Comparison of ENCODE assay signal across 8 cellular contexts in genomic region chr19:39792999-39793546, GRCh38.
DNase-seq lines count a peak whose midpoint lies in the region; ATAC-seq and TF ChIP-seq lines count a peak whose summit lies in the region.

No MANE protein-coding gene starts in this region.

- peak; percentile 77 for ATAC-seq in HG03135 (IDR thresholded peaks at IDR 0.05; ENCODE audit: unreplicated experiment)
- ATAC-seq in HG03095 (IDR thresholded peaks at IDR 0.05; ENCODE audit: unreplicated experiment): no peak

- peak; percentile 99 for TF ChIP-seq CTCF in choroid plexus epithelial cell (conservative IDR thresholded peaks at IDR 0.05; ENCODE audit: low read depth, low read length)

- DNase-seq in GDM1 (lab: John Stamatoyannopoulos, UW): peak; percentile 22
- DNase-seq in NCI-H446 treated with DMSO at 0.1 percent for 48 hours (lab: John Stamatoyannopoulos, UW): peak; percentile 47
- peak; percentile 67 to 68 for DNase-seq in activated CD4-positive, alpha-beta T cell treated with anti-CD3 and anti-CD28 coated beads for 4 hours
- peak; percentile 85 for DNase-seq in choroid plexus epithelial cell (ENCODE audit: low read depth)
- DNase-seq in kidney tubule cell (ENCODE audit: low spot score): peak; percentile 65
- peak; percentile 41 to 68 for DNase-seq in stimulated activated CD4-positive, alpha-beta T cell treated with anti-CD3 and anti-CD28 coated beads, Interleukin-15, amount 100 ng/mL, for 48 hours (ENCODE audit: low read depth in 2 of 2)

- H3K4me3 ChIP-seq in choroid plexus epithelial cell (ENCODE audit: low read depth, low read length): peak overlapping the region; percentile 64

Comparison
In these comparisons a context has a peak if more than half of its experiments do, and no peak if none do; other contexts are left out.
1. DNase-seq: peak in every context shown above with its lines; median percentile 85 in choroid plexus epithelial cell; 68 in activated CD4-positive, alpha-beta T cell treated with anti-CD3 and anti-CD28 coated beads for 4 hours; 65 in kidney tubule cell; 54 in stimulated activated CD4-positive, alpha-beta T cell treated with anti-CD3 and anti-CD28 coated beads, Interleukin-15, amount 100 ng/mL, for 48 hours; 47 in NCI-H446 treated with DMSO at 0.1 percent for 48 hours; 22 in GDM1.